ENCODE assay signal across 27 cellular contexts in genomic region chr6:5941188-5941587, GRCh38.
DNase-seq lines count a peak whose midpoint lies in the region; ATAC-seq, FAIRE-seq and TF ChIP-seq lines count a peak whose summit lies in the region.
"Had no signal": no experiment of that assay in that cellular context is flagged by ENCODE, and none has a peak within 500 bp of the region (broad histone marks: within the 10 kb centered on the region; RNA-seq: fewer than 3 reads in every experiment).

No MANE protein-coding gene starts in this region.

- H3K36me3 ChIP-seq in ACC112 (ENCODE audit: insufficient read depth, low read length), result no peaks in the 10 kb centered on the region
- no peaks in the 10 kb centered on the region for H3K36me3 ChIP-seq in GM23248 (ENCODE audit: low read depth)
- H3K36me3 ChIP-seq in astrocyte (ENCODE audit: insufficient read depth, low read length), result no peaks in the 10 kb centered on the region
- H3K36me3 ChIP-seq in left lung, result no peaks in the 10 kb centered on the region
- no peaks in the 10 kb centered on the region for H3K36me3 ChIP-seq in kidney (ENCODE audit: control insufficient read depth in 1 of 2, insufficient read depth in 2 of 2, low read length in 2 of 2)
- no peaks in the 10 kb centered on the region for H3K36me3 ChIP-seq in tibial nerve
- H3K36me3 ChIP-seq: suprapubic skin, vagina, WERI-Rb-1 had no signal

- no peaks in the 10 kb centered on the region for H3K27me3 Mint-ChIP-seq in astrocyte (ENCODE audit: low read depth, unreplicated experiment)

- TF ChIP-seq POLR2A in tibial nerve (IDR thresholded peaks at IDR 0.05), result no peak

- intact Hi-C loops in left lung (cut with DNase I), result no loop called here
- intact Hi-C loops in kidney (cut with DNase I), result no loop called here

- H3K9ac ChIP-seq in GM23248 (no peak overlapping the region), astrocyte (ENCODE audit: low read length) (no peak overlapping the region), kidney (ENCODE audit: low read length in 2 of 2) (no peak overlapping the region)

- H3K4me2 ChIP-seq in GM23248 (ENCODE audit: unreplicated experiment), result peak overlapping the region; percentile 64
- H3K4me2 ChIP-seq in astrocyte (ENCODE audit: low read length), result peak overlapping the region; percentile 59
- H3K4me2 ChIP-seq: smooth muscle cell had no signal

- H3K4me3 ChIP-seq in ACC112 (ENCODE audit: low read depth, low read length), result 0 out of 2 replicates have a peak overlapping the region, but pooled peaks have one; percentile 26
- peak overlapping the region; percentile 40; the same call in 1 of the 2 replicates for H3K4me3 ChIP-seq in GM23248
- no peak overlapping the region for H3K4me3 ChIP-seq in astrocyte (ENCODE audit: insufficient read depth, low read depth, low read length)
- no peak overlapping the region for H3K4me3 ChIP-seq in left lung
- no peak overlapping the region for H3K4me3 ChIP-seq in kidney (ENCODE audit: low read length in 2 of 2)
- no peak overlapping the region for H3K4me3 ChIP-seq in tibial nerve
- H3K4me3 ChIP-seq: body of pancreas, smooth muscle cell, suprapubic skin, vagina had no signal

- DNase-seq in GM23248 (peak; percentile 85), astrocyte (ENCODE audit: low read depth) (peak; percentile 89), left lung (no peak), RKO (ENCODE audit: low spot score) (no peak), NCI-H187 (lab: John Stamatoyannopoulos, UW) (no peak), kidney (no peak), tibial nerve (ENCODE audit: low spot score in 2 of 2) (no peak)
- DNase-seq: activated CD4-positive, alpha-beta T cell treated with anti-CD3 and anti-CD28 coated beads, Interleukin-2, amount 10 ng/mL, durations not matched to agents 7 days and 5 days; glutamatergic neuron; H9; Kasumi-1; naive B cell; NCI-H1048; NCI-H2029; NCI-H2227 treated with DMSO at 0.1 percent for 48 hours; nucleus accumbens; WERI-Rb-1 had no signal

- peaks cover 49% of the 10 kb centered on the region for H3F3A ChIP-seq in GM23248 (ENCODE audit: insufficient read depth)

- H3K4me1 Mint-ChIP-seq in astrocyte (ENCODE audit: low read depth, unreplicated experiment), result peaks cover 33% of the 10 kb centered on the region
- H3K4me1 Mint-ChIP-seq: H9, naive B cell had no signal

- H3K4me1 ChIP-seq in ACC112 (ENCODE audit: control insufficient read depth, insufficient read depth, low read length, unreplicated experiment) (peaks cover 13% of the 10 kb centered on the region), GM23248 (ENCODE audit: insufficient read depth) (peaks cover 39% of the 10 kb centered on the region), astrocyte (ENCODE audit: insufficient read depth, low read length) (peaks cover 32% of the 10 kb centered on the region), left lung (no peaks in the 10 kb centered on the region), kidney (ENCODE audit: control insufficient read depth in 1 of 2, insufficient read depth in 1 of 2, low read depth in 1 of 2, low read length in 2 of 2) (no peaks in the 10 kb centered on the region), tibial nerve (peaks cover 0 to 46% (median 14%) of the 10 kb centered on the region in 4 donors)
- H3K4me1 ChIP-seq: body of pancreas had no signal

- peak; percentile 74 for FAIRE-seq in astrocyte (lab: Jason Lieb, UNC)
- no peak for FAIRE-seq in kidney (lab: Jason Lieb, UNC)
- FAIRE-seq: colon had no signal

- peaks cover 7% of the 10 kb centered on the region for H3K9me3 Mint-ChIP-seq in astrocyte (ENCODE audit: unreplicated experiment)

- TF ChIP-seq EP300 in tibial nerve (IDR thresholded peaks at IDR 0.05), result no peak

- H3K27me3 ChIP-seq in ACC112 (ENCODE audit: insufficient read depth, low read length) (no peaks in the 10 kb centered on the region), GM23248 (replicated peaks; ENCODE audit: insufficient read depth) (no peaks in the 10 kb centered on the region), astrocyte (ENCODE audit: insufficient read depth, low read length) (no peaks in the 10 kb centered on the region), left lung (peaks cover 0 to 3% of the 10 kb centered on the region in 2 donors), tibial nerve (no peaks in the 10 kb centered on the region)
- H3K27me3 ChIP-seq: body of pancreas, suprapubic skin, vagina had no signal

- H3K27ac Mint-ChIP-seq in astrocyte (ENCODE audit: unreplicated experiment), result no peak overlapping the region
- H3K27ac Mint-ChIP-seq: activated CD4-positive, alpha-beta T cell treated with anti-CD3 and anti-CD28 coated beads, Interleukin-2, amount 10 ng/mL, durations not matched to agents 7 days and 5 days; activated naive CD4-positive, alpha-beta T cell treated with anti-CD3 and anti-CD28 coated beads, Interleukin-2, amount 50 U/mL, for 72 hours; activated T-helper 1 cell treated with anti-CD3 and anti-CD28 coated beads, Interleukin-12 subunit alpha, Interleukin-12 subunit beta, Interleukin-2, Interleukin-4 antibody, amounts not matched to agents 30 ng/mL and 10 ng/mL and 1 ng/mL, durations not matched to agents 14 hours and 24 hours and 36 hours; H9; naive B cell had no signal

- no peaks in the 10 kb centered on the region for H3K9me2 ChIP-seq in GM23248 (ENCODE audit: insufficient read depth)

- H2AFZ ChIP-seq in ACC112 (ENCODE audit: low read length, unreplicated experiment), result no peak overlapping the region
- H2AFZ ChIP-seq in GM23248, result no peak overlapping the region
- no peak overlapping the region for H2AFZ ChIP-seq in astrocyte (ENCODE audit: low read depth, low read length)

- H3K36me3 Mint-ChIP-seq in astrocyte (ENCODE audit: low read depth, unreplicated experiment), result no peaks in the 10 kb centered on the region

- TF ChIP-seq CTCF in astrocyte (IDR thresholded peaks at IDR 0.05; ENCODE audit: insufficient read depth, low read depth, low read length), result no peak
- no peak for TF ChIP-seq CTCF in left lung (IDR thresholded peaks at IDR 0.05)
- no peak for TF ChIP-seq CTCF in kidney (IDR thresholded peaks at IDR 0.05; ENCODE audit: borderline replicate concordance, extremely low read depth, insufficient read depth)
- TF ChIP-seq CTCF in tibial nerve (IDR thresholded peaks at IDR 0.05), result no peak

- H3K4me3 Mint-ChIP-seq in astrocyte (ENCODE audit: unreplicated experiment), result no peak overlapping the region
- H3K4me3 Mint-ChIP-seq: activated CD4-positive, alpha-beta T cell treated with anti-CD3 and anti-CD28 coated beads, Interleukin-2, amount 10 ng/mL, durations not matched to agents 7 days and 5 days; activated T-helper 1 cell treated with anti-CD3 and anti-CD28 coated beads, Interleukin-12 subunit alpha, Interleukin-12 subunit beta, Interleukin-2, Interleukin-4 antibody, amounts not matched to agents 30 ng/mL and 10 ng/mL and 1 ng/mL, durations not matched to agents 14 hours and 24 hours and 36 hours; H9; naive B cell had no signal

- H3K9me3 ChIP-seq in GM23248 (ENCODE audit: low read depth) (peaks cover 5% of the 10 kb centered on the region), astrocyte (ENCODE audit: insufficient read depth, low read depth, low read length) (peaks cover 8% of the 10 kb centered on the region), left lung (peaks cover 0 to 17% of the 10 kb centered on the region in 2 donors), kidney (ENCODE audit: control insufficient read depth in 1 of 2, low read length in 2 of 2) (peaks cover 0 to 4% of the 10 kb centered on the region in 2 donors), tibial nerve (peaks cover 0 to 12% (median 1%) of the 10 kb centered on the region in 4 donors)
- H3K9me3 ChIP-seq: body of pancreas, suprapubic skin, vagina had no signal

- no peak overlapping the region for H3K27ac ChIP-seq in ACC112 (ENCODE audit: low read depth, low read length)
- H3K27ac ChIP-seq in GM23248, result peak overlapping the region; percentile 55
- no peak overlapping the region for H3K27ac ChIP-seq in astrocyte (ENCODE audit: low read depth, low read length)
- no peak overlapping the region for H3K27ac ChIP-seq in left lung
- no peak overlapping the region for H3K27ac ChIP-seq in kidney (ENCODE audit: low read depth in 2 of 2, low read length in 2 of 2)
- peak overlapping the region in 2 of 4 donors; percentile 59 to 79 for H3K27ac ChIP-seq in tibial nerve
- H3K27ac ChIP-seq: body of pancreas, C4-2B, HL-60, suprapubic skin, vagina, WERI-Rb-1 had no signal

- H3K79me2 ChIP-seq in ACC112 (ENCODE audit: control insufficient read depth, insufficient read depth, low read length, unreplicated experiment) (no peaks in the 10 kb centered on the region), GM23248 (ENCODE audit: insufficient read depth) (no peaks in the 10 kb centered on the region), astrocyte (ENCODE audit: insufficient read depth, low read length) (no peaks in the 10 kb centered on the region)

- in situ Hi-C loops in GM23248 (cut with MboI), result no loop called here

- 24 to 27% methylated on average over 5 of the region's 5 CpGs for WGBS in GM23248 (ENCODE audit: low coverage in 1 of 2, low lambda C conversion rate in 2 of 2, missing lambda C conversion rate in 2 of 2), 2 experiments
- WGBS in tibial nerve, 2 donors, result 63 to 69% methylated on average over 5 of the region's 5 CpGs

- ATAC-seq in left lung, result peak; percentile 23
- ATAC-seq: activated naive CD4-positive, alpha-beta T cell treated with anti-CD3 and anti-CD28 coated beads, Interleukin-2, amount 50 U/mL, for 72 hours; body of pancreas had no signal

- H4K20me1 ChIP-seq in GM23248 (ENCODE audit: insufficient read depth) (no peaks in the 10 kb centered on the region), astrocyte (ENCODE audit: insufficient read depth, low read length) (peaks cover 4% of the 10 kb centered on the region)

Comparison
In these comparisons a context has a peak if more than half of its experiments do, and no peak if none do; other contexts are left out.
1. H3K4me3 ChIP-seq: peak in ACC112 (single experiment) and GM23248 (single experiment); none in astrocyte (single experiment), left lung (0 of 2), kidney (0 of 2) and tibial nerve (0 of 4).
2. DNase-seq: peak in GM23248 (single experiment) and astrocyte (single experiment); none in left lung (0 of 2), RKO (single experiment), NCI-H187 (0 of 2), kidney (single experiment) and tibial nerve (0 of 2).